1 cellular context compared by ENCODE assay signal in genomic region chr10:27713906-27714305, GRCh38.
TF ChIP-seq lines count a peak whose summit lies in the region.

No MANE protein-coding gene starts in this region.

TF ChIP-seq in GM23338, 12 proteins besides CTCF, POLR2A, EP300 and RAD21 (continued from another document):
- TF ChIP-seq, protein P1, sequence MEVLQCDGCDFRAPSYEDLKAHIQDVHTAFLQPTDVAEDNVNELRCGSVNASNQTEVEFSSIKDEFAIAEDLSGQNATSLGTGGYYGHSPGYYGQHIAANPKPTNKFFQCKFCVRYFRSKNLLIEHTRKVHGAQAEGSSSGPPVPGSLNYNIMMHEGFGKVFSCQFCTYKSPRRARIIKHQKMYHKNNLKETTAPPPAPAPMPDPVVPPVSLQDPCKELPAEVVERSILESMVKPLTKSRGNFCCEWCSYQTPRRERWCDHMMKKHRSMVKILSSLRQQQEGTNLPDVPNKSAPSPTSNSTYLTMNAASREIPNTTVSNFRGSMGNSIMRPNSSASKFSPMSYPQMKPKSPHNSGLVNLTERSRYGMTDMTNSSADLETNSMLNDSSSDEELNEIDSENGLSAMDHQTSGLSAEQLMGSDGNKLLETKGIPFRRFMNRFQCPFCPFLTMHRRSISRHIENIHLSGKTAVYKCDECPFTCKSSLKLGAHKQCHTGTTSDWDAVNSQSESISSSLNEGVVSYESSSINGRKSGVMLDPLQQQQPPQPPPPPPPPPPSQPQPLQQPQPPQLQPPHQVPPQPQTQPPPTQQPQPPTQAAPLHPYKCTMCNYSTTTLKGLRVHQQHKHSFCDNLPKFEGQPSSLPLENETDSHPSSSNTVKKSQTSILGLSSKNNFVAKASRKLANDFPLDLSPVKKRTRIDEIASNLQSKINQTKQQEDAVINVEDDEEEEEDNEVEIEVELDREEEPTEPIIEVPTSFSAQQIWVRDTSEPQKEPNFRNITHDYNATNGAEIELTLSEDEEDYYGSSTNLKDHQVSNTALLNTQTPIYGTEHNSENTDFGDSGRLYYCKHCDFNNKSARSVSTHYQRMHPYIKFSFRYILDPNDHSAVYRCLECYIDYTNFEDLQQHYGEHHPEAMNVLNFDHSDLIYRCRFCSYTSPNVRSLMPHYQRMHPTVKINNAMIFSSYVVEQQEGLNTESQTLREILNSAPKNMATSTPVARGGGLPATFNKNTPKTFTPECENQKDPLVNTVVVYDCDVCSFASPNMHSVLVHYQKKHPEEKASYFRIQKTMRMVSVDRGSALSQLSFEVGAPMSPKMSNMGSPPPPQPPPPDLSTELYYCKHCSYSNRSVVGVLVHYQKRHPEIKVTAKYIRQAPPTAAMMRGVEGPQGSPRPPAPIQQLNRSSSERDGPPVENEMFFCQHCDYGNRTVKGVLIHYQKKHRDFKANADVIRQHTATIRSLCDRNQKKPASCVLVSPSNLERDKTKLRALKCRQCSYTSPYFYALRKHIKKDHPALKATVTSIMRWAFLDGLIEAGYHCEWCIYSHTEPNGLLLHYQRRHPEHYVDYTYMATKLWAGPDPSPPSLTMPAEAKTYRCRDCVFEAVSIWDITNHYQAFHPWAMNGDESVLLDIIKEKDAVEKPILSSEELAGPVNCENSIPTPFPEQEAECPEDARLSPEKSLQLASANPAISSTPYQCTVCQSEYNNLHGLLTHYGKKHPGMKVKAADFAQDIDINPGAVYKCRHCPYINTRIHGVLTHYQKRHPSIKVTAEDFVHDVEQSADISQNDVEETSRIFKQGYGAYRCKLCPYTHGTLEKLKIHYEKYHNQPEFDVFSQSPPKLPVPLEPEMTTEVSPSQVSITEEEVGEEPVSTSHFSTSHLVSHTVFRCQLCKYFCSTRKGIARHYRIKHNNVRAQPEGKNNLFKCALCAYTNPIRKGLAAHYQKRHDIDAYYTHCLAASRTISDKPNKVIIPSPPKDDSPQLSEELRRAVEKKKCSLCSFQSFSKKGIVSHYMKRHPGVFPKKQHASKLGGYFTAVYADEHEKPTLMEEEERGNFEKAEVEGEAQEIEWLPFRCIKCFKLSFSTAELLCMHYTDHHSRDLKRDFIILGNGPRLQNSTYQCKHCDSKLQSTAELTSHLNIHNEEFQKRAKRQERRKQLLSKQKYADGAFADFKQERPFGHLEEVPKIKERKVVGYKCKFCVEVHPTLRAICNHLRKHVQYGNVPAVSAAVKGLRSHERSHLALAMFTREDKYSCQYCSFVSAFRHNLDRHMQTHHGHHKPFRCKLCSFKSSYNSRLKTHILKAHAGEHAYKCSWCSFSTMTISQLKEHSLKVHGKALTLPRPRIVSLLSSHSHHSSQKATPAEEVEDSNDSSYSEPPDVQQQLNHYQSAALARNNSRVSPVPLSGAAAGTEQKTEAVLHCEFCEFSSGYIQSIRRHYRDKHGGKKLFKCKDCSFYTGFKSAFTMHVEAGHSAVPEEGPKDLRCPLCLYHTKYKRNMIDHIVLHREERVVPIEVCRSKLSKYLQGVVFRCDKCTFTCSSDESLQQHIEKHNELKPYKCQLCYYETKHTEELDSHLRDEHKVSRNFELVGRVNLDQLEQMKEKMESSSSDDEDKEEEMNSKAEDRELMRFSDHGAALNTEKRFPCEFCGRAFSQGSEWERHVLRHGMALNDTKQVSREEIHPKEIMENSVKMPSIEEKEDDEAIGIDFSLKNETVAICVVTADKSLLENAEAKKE (CRISPR knock-in tag; IDR thresholded peaks at IDR 0.05) = no peak
- TF ChIP-seq CREB1 (CRISPR knock-in tag; IDR thresholded peaks at IDR 0.05; ENCODE audit: low read depth) (no peak), EZH2 (IDR thresholded peaks at IDR 0.05; ENCODE audit: low read depth, unreplicated experiment) (no peak), POLR2AphosphoS5 (IDR thresholded peaks at IDR 0.05; ENCODE audit: low read depth) (no peak), EZH2phosphoT487 (IDR thresholded peaks at IDR 0.05; ENCODE audit: unreplicated experiment) (no peak), ZNF114 (CRISPR knock-in tag; IDR thresholded peaks at IDR 0.05) (no peak), ZNF331 (CRISPR knock-in tag; IDR thresholded peaks at IDR 0.05; ENCODE audit: low read depth) (no peak), ETS1 (IDR thresholded peaks at IDR 0.05) (no peak), JUNB (IDR thresholded peaks at IDR 0.05; ENCODE audit: unreplicated experiment) (no peak), NANOG (IDR thresholded peaks at IDR 0.05; ENCODE audit: borderline replicate concordance) (no peak)
TF ChIP-seq in GM23338: peak in this region for 0.
